ENCODE assay signal across 9 cellular contexts in genomic region chr21:41957991-41958766, GRCh38. TPM values are rescaled to one million over a fixed set of nuclear protein-coding genes. Genes with fewer than 3 reads are reported as not detected.
A peak's percentile ranks its signal among the peaks of the same experiment; 100 is the strongest.
DNase-seq lines count a peak whose midpoint lies in the region; ATAC-seq and TF ChIP-seq lines count a peak whose summit lies in the region.
"Had no signal": no experiment of that assay in that cellular context is flagged by ENCODE, and none has a peak within 500 bp of the region (broad histone marks: within the 10 kb centered on the region; RNA-seq: fewer than 3 reads in every experiment).

No MANE protein-coding gene starts in this region.

- intact Hi-C loops in esophagus muscularis mucosa (cut with DNase I), result no loop called here
- intact Hi-C loops in CD14-positive monocyte (cut with micrococcal nuclease), result no loop called here

- no peak overlapping the region for H3K4me3 ChIP-seq in esophagus muscularis mucosa

- H3K36me3 Mint-ChIP-seq in CD14-positive monocyte, result no peaks in the 10 kb centered on the region
- H3K36me3 Mint-ChIP-seq in stimulated activated naive B cell treated with anti-CD40 and anti-IgM and Interleukin-4, amounts not matched to agents 10 μg/mL and 1 μg/mL and 100 μg/mL, for 72 hours, result peaks cover 0 to 7% of the 10 kb centered on the region in 2 donors

- H3K4me1 ChIP-seq in esophagus muscularis mucosa, result peaks cover 18 to 36% (median 27%) of the 10 kb centered on the region in 4 donors

- peaks cover 13% of the 10 kb centered on the region for H3K4me1 Mint-ChIP-seq in CD14-positive monocyte
- peaks cover 32 to 51% of the 10 kb centered on the region in 2 donors for H3K4me1 Mint-ChIP-seq in stimulated activated naive B cell treated with anti-CD40 and anti-IgM and Interleukin-4, amounts not matched to agents 10 μg/mL and 1 μg/mL and 100 μg/mL, for 72 hours
- H3K4me1 Mint-ChIP-seq: central memory CD8-positive, alpha-beta T cell had no signal

- H3K9me3 ChIP-seq in esophagus muscularis mucosa, result no peaks in the 10 kb centered on the region

- H3K36me3 ChIP-seq in esophagus muscularis mucosa, result no peaks in the 10 kb centered on the region

- no peak overlapping the region for H3K4me3 Mint-ChIP-seq in CD14-positive monocyte
- no peak overlapping the region for H3K4me3 Mint-ChIP-seq in stimulated activated naive B cell treated with anti-CD40 and anti-IgM and Interleukin-4, amounts not matched to agents 10 μg/mL and 1 μg/mL and 100 μg/mL, for 72 hours
- H3K4me3 Mint-ChIP-seq: central memory CD8-positive, alpha-beta T cell had no signal

- no peak for TF ChIP-seq EP300 in esophagus muscularis mucosa (IDR thresholded peaks at IDR 0.05)

- H3K9me3 Mint-ChIP-seq in CD14-positive monocyte, result no peaks in the 10 kb centered on the region
- no peaks in the 10 kb centered on the region for H3K9me3 Mint-ChIP-seq in stimulated activated naive B cell treated with anti-CD40 and anti-IgM and Interleukin-4, amounts not matched to agents 10 μg/mL and 1 μg/mL and 100 μg/mL, for 72 hours
- H3K9me3 Mint-ChIP-seq: central memory CD8-positive, alpha-beta T cell had no signal

- DNase-seq in Daoy (ENCODE audit: low read depth) (peak; percentile 97), NCI-H82 (lab: John Stamatoyannopoulos, UW) (peak; percentile 93), esophagus muscularis mucosa (ENCODE audit: extremely low spot score) (no peak), non-pigmented ciliary epithelial cell (ENCODE audit: low read depth) (peak; percentile 79), CD14-positive monocyte (ENCODE audit: low spot score) (no peak), AML-193 (lab: John Stamatoyannopoulos, UW) (no peak)
- no peak for DNase-seq in stimulated activated naive B cell treated with anti-CD40 and anti-IgM and Interleukin-4, amounts not matched to agents 10 μg/mL and 1 μg/mL and 100 μg/mL, for 72 hours

- no peak for TF ChIP-seq POLR2A in esophagus muscularis mucosa (IDR thresholded peaks at IDR 0.05; ENCODE audit: low read depth)

- WGBS in esophagus muscularis mucosa, result 70% methylated on average over 13 of the region's 24 CpGs

- peak in 2 of 3 experiments; percentile 15 to 28 for TF ChIP-seq CTCF in esophagus muscularis mucosa (IDR thresholded peaks at IDR 0.05)
- TF ChIP-seq CTCF in CD14-positive monocyte (IDR thresholded peaks at IDR 0.05), result no peak

- peaks cover 0 to 13% (median 0%) of the 10 kb centered on the region in 4 donors for H3K27me3 ChIP-seq in esophagus muscularis mucosa

- H3K27me3 Mint-ChIP-seq in CD14-positive monocyte (ENCODE audit: low read depth in 3 of 3), result peaks cover 2 to 14% (median 7%) of the 10 kb centered on the region in 3 donors
- H3K27me3 Mint-ChIP-seq in stimulated activated naive B cell treated with anti-CD40 and anti-IgM and Interleukin-4, amounts not matched to agents 10 μg/mL and 1 μg/mL and 100 μg/mL, for 72 hours, result peaks cover 35 to 43% of the 10 kb centered on the region in 2 donors

- ATAC-seq in GM21717 (IDR thresholded peaks at IDR 0.05; ENCODE audit: unreplicated experiment), result no peak
- no peak for ATAC-seq in stimulated activated naive B cell treated with anti-CD40 and anti-IgM and Interleukin-4, amounts not matched to agents 10 μg/mL and 1 μg/mL and 100 μg/mL, for 72 hours (replicated peaks)

- H3K27ac ChIP-seq in esophagus muscularis mucosa (replicated peaks in 1 of 4), result peak overlapping the region; percentile 44 to 65 (median 59)

- no peak overlapping the region for H3K27ac Mint-ChIP-seq in CD14-positive monocyte
- no peak overlapping the region for H3K27ac Mint-ChIP-seq in stimulated activated naive B cell treated with anti-CD40 and anti-IgM and Interleukin-4, amounts not matched to agents 10 μg/mL and 1 μg/mL and 100 μg/mL, for 72 hours

RNA-seq across cellular contexts. Expression of gene C2CD2, which starts 4.4 kb away (rescaled TPM):
- 25.3 and 35.4 TPM in 2 replicates for total RNA-seq in Daoy (2014; rRNA removed; shearing (Covaris generic))
- 10 to 100 TPM; 11.6 to 25.3 (median 18.9) TPM for total RNA-seq in esophagus muscularis mucosa
- polyA plus RNA-seq in CD14-positive monocyte, result 1 to 10 TPM; 1.4 to 3.8 TPM

RNA-seq across cellular contexts. Expression of gene ZBTB21, which starts 52.0 kb away (rescaled TPM):
- total RNA-seq in Daoy (2014; rRNA removed; shearing (Covaris generic)), result 16.9 and 17.7 TPM in 2 replicates
- total RNA-seq in esophagus muscularis mucosa, result 10 to 100 TPM in 1 of 4 donors, 1 to 10 TPM in 3; 5.9 to 15.1 (median 9.2) TPM
- 1 to 10 TPM; 4.7 to 7.2 TPM for polyA plus RNA-seq in CD14-positive monocyte

Comparison
In these comparisons a context has a peak if more than half of its experiments do, and no peak if none do; other contexts are left out.
1. DNase-seq: peak in Daoy (single experiment), NCI-H82 (single experiment) and non-pigmented ciliary epithelial cell (single experiment); none in esophagus muscularis mucosa (single experiment), CD14-positive monocyte (single experiment), AML-193 (0 of 2) and stimulated activated naive B cell treated with anti-CD40 and anti-IgM and Interleukin-4, amounts not matched to agents 10 μg/mL and 1 μg/mL and 100 μg/mL, for 72 hours (single experiment).